ENCODE assay signal across 8 cellular contexts in genomic region chr15:61871926-61872522, GRCh38.
DNase-seq lines count a peak whose midpoint lies in the region; ATAC-seq and TF ChIP-seq lines count a peak whose summit lies in the region.

No MANE protein-coding gene starts in this region.

- no peaks in the 10 kb centered on the region for H3K27me3 Mint-ChIP-seq in stimulated activated memory B cell treated with anti-CD40 and anti-IgM and Interleukin-4, amounts not matched to agents 10 μg/mL and 1 μg/mL and 100 μg/mL, for 72 hours

- no peak for TF ChIP-seq CTCF in omental fat pad (IDR thresholded peaks at IDR 0.05)

- peaks cover 58% of the 10 kb centered on the region for H3K36me3 Mint-ChIP-seq in stimulated activated memory B cell treated with anti-CD40 and anti-IgM and Interleukin-4, amounts not matched to agents 10 μg/mL and 1 μg/mL and 100 μg/mL, for 72 hours

- H3K4me1 Mint-ChIP-seq in stimulated activated memory B cell treated with anti-CD40 and anti-IgM and Interleukin-4, amounts not matched to agents 10 μg/mL and 1 μg/mL and 100 μg/mL, for 72 hours: no peaks in the 10 kb centered on the region

- no peak overlapping the region for H3K4me3 Mint-ChIP-seq in stimulated activated memory B cell treated with anti-CD40 and anti-IgM and Interleukin-4, amounts not matched to agents 10 μg/mL and 1 μg/mL and 100 μg/mL, for 72 hours

- H3K4me3 ChIP-seq in adipocyte (ENCODE audit: low read length): no peak overlapping the region

- H3K9ac ChIP-seq in adipocyte (ENCODE audit: low read length): no peak overlapping the region

- DNase-seq in DMS53 (lab: John Stamatoyannopoulos, UW): peak; percentile 48
- DNase-seq in Kasumi-1 (lab: John Stamatoyannopoulos, UW): peak; percentile 42 to 47
- DNase-seq in adipocyte (ENCODE audit: low read depth): peak; percentile 62
- no peak for DNase-seq in left colon
- no peak for DNase-seq in omental fat pad (ENCODE audit: low spot score)
- no peak for DNase-seq in T1000 (lab: John Stamatoyannopoulos, UW)

- peaks cover 48% of the 10 kb centered on the region for H3K36me3 ChIP-seq in adipocyte (ENCODE audit: control insufficient read depth, insufficient read depth, low read length, severe bottlenecking)

- no peak overlapping the region for H3K27ac Mint-ChIP-seq in stimulated activated memory B cell treated with anti-CD40 and anti-IgM and Interleukin-4, amounts not matched to agents 10 μg/mL and 1 μg/mL and 100 μg/mL, for 72 hours

- no peaks in the 10 kb centered on the region for H3K4me1 ChIP-seq in adipocyte (ENCODE audit: control insufficient read depth, insufficient read depth, low read length)

- no peaks in the 10 kb centered on the region for H3K27me3 ChIP-seq in adipocyte (replicated peaks; ENCODE audit: control insufficient read depth, insufficient read depth, low read length)

- intact Hi-C loops in left colon (cut with DNase I, micrococcal nuclease): no loop called here

- H3K9me3 Mint-ChIP-seq in stimulated activated memory B cell treated with anti-CD40 and anti-IgM and Interleukin-4, amounts not matched to agents 10 μg/mL and 1 μg/mL and 100 μg/mL, for 72 hours: no peaks in the 10 kb centered on the region

- no peaks in the 10 kb centered on the region for H3K9me3 ChIP-seq in adipocyte (ENCODE audit: control insufficient read depth, low read length)

- peak; percentile 64 for ATAC-seq in left colon
- no peak for ATAC-seq in stimulated activated memory B cell treated with anti-CD40 and anti-IgM and Interleukin-4, amounts not matched to agents 10 μg/mL and 1 μg/mL and 100 μg/mL, for 72 hours
- ATAC-seq in omental fat pad (ENCODE audit: low FRiP score): no peak
- ATAC-seq in HG02938 (IDR thresholded peaks at IDR 0.05; ENCODE audit: unreplicated experiment): no peak

Comparison
In these comparisons a context has a peak if more than half of its experiments do, and no peak if none do; other contexts are left out.
1. DNase-seq: peak in DMS53 (single experiment), Kasumi-1 (2 of 2) and adipocyte (single experiment); none in left colon (0 of 2), omental fat pad (single experiment) and T1000 (single experiment).